8 cellular contexts compared by ENCODE assay signal in genomic region chr7:104208421-104208780, GRCh38. TPM values are rescaled to one million over a fixed set of nuclear protein-coding genes. Genes with fewer than 3 reads are reported as not detected.
DNase-seq lines count a peak whose midpoint lies in the region; ATAC-seq and TF ChIP-seq lines count a peak whose summit lies in the region.

No MANE protein-coding gene starts in this region.

- H3K27me3 ChIP-seq in WERI-Rb-1 (ENCODE audit: insufficient read depth, low read depth, severe bottlenecking) (no peaks in the 10 kb centered on the region), gastrocnemius medialis (no peaks in the 10 kb centered on the region)

- peaks cover 4% of the 10 kb centered on the region for H3K36me3 Mint-ChIP-seq in glutamatergic neuron (ENCODE audit: unreplicated experiment)

- peak overlapping the region; percentile 88 for H3K27ac ChIP-seq in WERI-Rb-1
- peak overlapping the region; percentile 80 to 85 (median 84) for H3K27ac ChIP-seq in gastrocnemius medialis

- H3K4me3 Mint-ChIP-seq in glutamatergic neuron (ENCODE audit: unreplicated experiment), result peak overlapping the region; percentile 97

- in situ Hi-C loops in gastrocnemius medialis (cut with MboI; ENCODE audit: low sequenced_read_pairs in 4 of 4), result no loop called here

- TF ChIP-seq POLR2A in gastrocnemius medialis (IDR thresholded peaks at IDR 0.05), result no peak

- H3K27me3 Mint-ChIP-seq in glutamatergic neuron (ENCODE audit: unreplicated experiment), result no peaks in the 10 kb centered on the region

- peaks cover 4% of the 10 kb centered on the region for H3K36me3 ChIP-seq in WERI-Rb-1
- H3K36me3 ChIP-seq in gastrocnemius medialis, result peaks cover 0 to 4% of the 10 kb centered on the region in 2 donors

- H3K9me3 ChIP-seq in WERI-Rb-1 (ENCODE audit: severe bottlenecking) (peaks cover 5% of the 10 kb centered on the region), gastrocnemius medialis (no peaks in the 10 kb centered on the region)

- peaks cover 7% of the 10 kb centered on the region for H3K4me1 Mint-ChIP-seq in glutamatergic neuron (ENCODE audit: low read depth, unreplicated experiment)

- peaks cover 16 to 25% of the 10 kb centered on the region in 2 donors for H3K4me1 ChIP-seq in gastrocnemius medialis

- H3K9me3 Mint-ChIP-seq in glutamatergic neuron (ENCODE audit: unreplicated experiment), result no peaks in the 10 kb centered on the region

- DNase-seq in WERI-Rb-1, result no peak
- DNase-seq in glutamatergic neuron, result no peak
- DNase-seq in gastrocnemius medialis, result no peak
- no peak for DNase-seq in NCI-H1092 treated with DMSO at 0.1 percent for 48 hours (lab: John Stamatoyannopoulos, UW)
- no peak for DNase-seq in stimulated activated CD8-positive, alpha-beta memory T cell treated with anti-CD3 and anti-CD28 coated beads, Interleukin-4, amount 100 ng/mL, for 48 hours
- no peak for DNase-seq in CD1c-positive myeloid dendritic cell (ENCODE audit: extremely low spot score)
- DNase-seq in OCI-M1 (lab: John Stamatoyannopoulos, UW), result no peak

- ATAC-seq in GM19372 (IDR thresholded peaks at IDR 0.05; ENCODE audit: low read depth, unreplicated experiment) (peak; percentile 1), gastrocnemius medialis (peak in 1 of 2 donors; percentile 6)

- H3K4me3 ChIP-seq in WERI-Rb-1 (ENCODE audit: low read depth, low read length), result peak overlapping the region; percentile 87
- peak overlapping the region; percentile 78 to 89 (median 84) for H3K4me3 ChIP-seq in gastrocnemius medialis

- TF ChIP-seq CTCF in WERI-Rb-1 (IDR thresholded peaks at IDR 0.05; ENCODE audit: low read depth, low read length), result no peak
- no peak for TF ChIP-seq CTCF in glutamatergic neuron (IDR thresholded peaks at IDR 0.05; ENCODE audit: partially characterized antibody, unreplicated experiment)
- TF ChIP-seq CTCF in gastrocnemius medialis (IDR thresholded peaks at IDR 0.05 in 4 of 5, conservative IDR thresholded peaks at IDR 0.05 in 1 of 5), result no peak

- peak overlapping the region; percentile 54 for H3K27ac Mint-ChIP-seq in glutamatergic neuron (ENCODE audit: unreplicated experiment)

- intact Hi-C loops in gastrocnemius medialis (cut with DNase I; ENCODE audit: low total_unique reads), result no loop called here

RNA-seq across cellular contexts. Expression of gene ORC5, which starts 0.6 kb away (rescaled TPM):
- total RNA-seq in glutamatergic neuron (ENCODE audit: unreplicated experiment), result 14.7 TPM
- total RNA-seq in gastrocnemius medialis, result 10 to 100 TPM in 2 of 4 donors, 1 to 10 TPM in 2; 4.3 to 58.1 (median 12.6) TPM
